6 cellular contexts compared by ENCODE assay signal in the genomic region with DNA sequence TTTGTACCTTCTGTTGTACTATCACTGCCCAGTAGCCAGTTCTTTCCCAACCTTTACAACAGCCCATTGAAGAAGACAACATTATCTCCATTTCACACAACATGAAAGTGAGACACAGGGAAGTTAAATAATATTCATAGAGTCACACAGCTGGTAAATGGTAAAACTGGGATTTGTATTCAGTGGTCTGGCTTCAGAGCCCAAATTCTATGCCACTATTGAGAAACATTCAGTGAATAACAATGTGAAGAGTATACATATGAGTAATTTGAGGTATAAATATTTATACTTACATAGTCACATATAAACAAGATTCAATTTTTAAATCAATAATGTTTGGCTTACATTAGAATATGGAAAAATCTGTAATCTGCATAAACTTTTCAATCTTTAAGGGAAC.
"Had no signal": no experiment of that assay in that cellular context is flagged by ENCODE, and none has a peak within 500 bp of the region (broad histone marks: within the 10 kb centered on the region; RNA-seq: fewer than 3 reads in every experiment).

No MANE protein-coding gene starts in this region.

- H3K4me2 ChIP-seq: KMS-11 had no signal

- H3K36me3 ChIP-seq: HAP-1 had no signal

- H3K9me3 ChIP-seq: HAP-1 had no signal

- H3K27ac ChIP-seq: GM23248, KMS-11 had no signal

- H3K4me1 ChIP-seq: HAP-1 had no signal

- DNase-seq: GM23248, GOT3, H7, KBM-7 had no signal

- H2AFZ ChIP-seq: GM23248 had no signal

- H3K4me3 ChIP-seq: GM23248, HAP-1 had no signal

- H3K9ac ChIP-seq: GM23248, KMS-11 had no signal
